Comparison of ENCODE assay signal across 17 cellular contexts in genomic region chr5:141672856-141673813, GRCh38. TPM values are rescaled to one million over a fixed set of nuclear protein-coding genes. Genes with fewer than 3 reads are reported as not detected.
DNase-seq lines count a peak whose midpoint lies in the region; TF ChIP-seq lines count a peak whose summit lies in the region.
"Had no signal": no experiment of that assay in that cellular context is flagged by ENCODE, and none has a peak within 500 bp of the region (broad histone marks: within the 10 kb centered on the region; RNA-seq: fewer than 3 reads in every experiment).

No MANE protein-coding gene starts in this region.

- H3K27ac Mint-ChIP-seq in endothelial cell (ENCODE audit: unreplicated experiment) (peak overlapping the region; percentile 48), neural progenitor cell (peak overlapping the region; percentile 36)
- H3K27ac Mint-ChIP-seq: T-cell had no signal

- DNase-seq in ELF-1 (ENCODE audit: low read depth, low spot score): peak; percentile 59
- DNase-seq in endothelial cell (ENCODE audit: low spot score): no peak
- DNase-seq in neural progenitor cell (ENCODE audit: low spot score): peak; percentile 49
- DNase-seq in SIG-M5 (lab: John Stamatoyannopoulos, UW): no peak
- DNase-seq in NCI-H1930 (lab: John Stamatoyannopoulos, UW): no peak
- DNase-seq in mammary epithelial cell: no peak
- DNase-seq: BE2C; gastrocnemius medialis; GOT3; mesendoderm; NCI-H187 treated with DMSO at 0.1 percent for 48 hours; NCI-H748 treated with DMSO at 0.1 percent for 48 hours; stimulated activated CD4-positive, alpha-beta T cell treated with anti-CD3 and anti-CD28 coated beads, Interleukin-4, amount 100 ng/mL, for 24 hours; T-cell had no signal

- H2AFZ ChIP-seq in neural progenitor cell (replicated peaks): no peak overlapping the region
- no peak overlapping the region for H2AFZ ChIP-seq in mammary epithelial cell (ENCODE audit: low read depth, low read length)

- H3K36me3 ChIP-seq in HUES6 (ENCODE audit: control insufficient read depth, insufficient read depth, low read length) (peaks cover 48% of the 10 kb centered on the region), neural progenitor cell (no peaks in the 10 kb centered on the region), mammary epithelial cell (ENCODE audit: insufficient read depth, low read length) (peaks cover 8% of the 10 kb centered on the region)
- H3K36me3 ChIP-seq: gastrocnemius medialis, thoracic aorta had no signal

- in situ Hi-C loops in mammary epithelial cell (cut with MboI; ENCODE audit: low sequenced_read_pairs in 2 of 2): no loop called here

- H3K27me3 ChIP-seq in HUES6 (ENCODE audit: control insufficient read depth, insufficient read depth, low read length) (no peaks in the 10 kb centered on the region), neural progenitor cell (no peaks in the 10 kb centered on the region), mammary epithelial cell (ENCODE audit: insufficient read depth, low read length) (no peaks in the 10 kb centered on the region)
- H3K27me3 ChIP-seq: BE2C, gastrocnemius medialis had no signal

- H3F3A ChIP-seq in neural progenitor cell (ENCODE audit: low read depth): peaks cover 6% of the 10 kb centered on the region

- H3K4me3 Mint-ChIP-seq in endothelial cell (ENCODE audit: unreplicated experiment): peak overlapping the region; percentile 60
- no peak overlapping the region for H3K4me3 Mint-ChIP-seq in neural progenitor cell
- H3K4me3 Mint-ChIP-seq: T-cell had no signal

- no peaks in the 10 kb centered on the region for H3K9me3 Mint-ChIP-seq in endothelial cell (ENCODE audit: unreplicated experiment)
- no peaks in the 10 kb centered on the region for H3K9me3 Mint-ChIP-seq in neural progenitor cell
- H3K9me3 Mint-ChIP-seq: T-cell had no signal

- H3K4me1 Mint-ChIP-seq in endothelial cell (ENCODE audit: unreplicated experiment) (peaks cover 35% of the 10 kb centered on the region), neural progenitor cell (peaks cover 22% of the 10 kb centered on the region)
- H3K4me1 Mint-ChIP-seq: T-cell had no signal

- H3K4me2 ChIP-seq in neural progenitor cell (no peak overlapping the region), mammary epithelial cell (ENCODE audit: insufficient read depth, low read depth, low read length) (no peak overlapping the region)

- H3K36me3 Mint-ChIP-seq in endothelial cell (ENCODE audit: low read depth, unreplicated experiment): peaks cover 36% of the 10 kb centered on the region
- H3K36me3 Mint-ChIP-seq in neural progenitor cell: peaks cover 14% of the 10 kb centered on the region
- H3K36me3 Mint-ChIP-seq: T-cell had no signal

- BruUV-seq in mammary epithelial cell (replicated peaks; lab: Mats Ljungman, UMichigan): no TSS peak

- whole genome bisulfite sequencing in mammary epithelial cell (ENCODE audit: low coverage, missing lambda C conversion rate): 66% methylated on average over 12 of the region's 19 CpGs

- TF ChIP-seq CTCF in endothelial cell (IDR thresholded peaks at IDR 0.05; ENCODE audit: unreplicated experiment): no peak
- no peak for TF ChIP-seq CTCF in neural progenitor cell (IDR thresholded peaks at IDR 0.05)
- no peak for TF ChIP-seq CTCF in mammary epithelial cell (conservative IDR thresholded peaks at IDR 0.05 in 1 of 2, IDR thresholded peaks at IDR 0.05 in 1 of 2; ENCODE audit: extremely low read depth in 1 of 2, insufficient read depth in 1 of 2, low read depth in 1 of 2, low read length in 2 of 2)

- H3K9me3 ChIP-seq in HUES6 (ENCODE audit: control insufficient read depth, insufficient read depth, low read depth, low read length): no peaks in the 10 kb centered on the region
- H3K9me3 ChIP-seq in neural progenitor cell (ENCODE audit: low read depth): no peaks in the 10 kb centered on the region
- no peaks in the 10 kb centered on the region for H3K9me3 ChIP-seq in mammary epithelial cell (replicated peaks; ENCODE audit: insufficient read depth, low read length)
- H3K9me3 ChIP-seq: BE2C, gastrocnemius medialis, thoracic aorta had no signal

- 0 out of 2 replicates have a peak overlapping the region, but pooled peaks have one; percentile 10 for H3K27ac ChIP-seq in HUES6 (ENCODE audit: low read depth, low read length)
- H3K27ac ChIP-seq in neural progenitor cell: no peak overlapping the region
- no peak overlapping the region for H3K27ac ChIP-seq in mammary epithelial cell (ENCODE audit: insufficient read depth, low read depth, low read length)
- H3K27ac ChIP-seq: gastrocnemius medialis, thoracic aorta, VCaP had no signal

- H3K27me3 Mint-ChIP-seq in endothelial cell (ENCODE audit: unreplicated experiment) (peaks cover 7% of the 10 kb centered on the region), neural progenitor cell (ENCODE audit: insufficient read depth, low read depth) (peaks cover 2% of the 10 kb centered on the region)
- H3K27me3 Mint-ChIP-seq: T-cell had no signal

- H3K9ac ChIP-seq in HUES6 (ENCODE audit: low read length) (peak overlapping the region; percentile 8), neural progenitor cell (no peak overlapping the region), mammary epithelial cell (ENCODE audit: insufficient read depth, low read length) (no peak overlapping the region)

- CTCF ChIA-PET in mammary epithelial cell (lab: Charles Lee; ENCODE audit: low non-redundant PET): no interaction called here

- no peaks in the 10 kb centered on the region for H3K79me2 ChIP-seq in neural progenitor cell (ENCODE audit: low read depth)
- H3K79me2 ChIP-seq in mammary epithelial cell (ENCODE audit: insufficient read depth, low read length): no peaks in the 10 kb centered on the region

- H3K4me3 ChIP-seq in HUES6 (ENCODE audit: low read depth, low read length) (0 out of 2 replicates have a peak overlapping the region, but pooled peaks have one; percentile 1), neural progenitor cell (no peak overlapping the region), mammary epithelial cell (replicated peaks in 1 of 3; ENCODE audit: insufficient read depth in 1 of 3, low read depth in 2 of 3, low read length in 3 of 3) (no peak overlapping the region)
- H3K4me3 ChIP-seq: gastrocnemius medialis, thoracic aorta had no signal

- H4K20me1 ChIP-seq in neural progenitor cell (ENCODE audit: low read depth) (peaks cover 2% of the 10 kb centered on the region), mammary epithelial cell (ENCODE audit: insufficient read depth, low read length) (no peaks in the 10 kb centered on the region)

- intact Hi-C loops in mammary epithelial cell (cut with micrococcal nuclease): no loop called here

- peaks cover 25% of the 10 kb centered on the region for H3K4me1 ChIP-seq in HUES6 (ENCODE audit: control insufficient read depth, insufficient read depth, low read length)
- no peaks in the 10 kb centered on the region for H3K4me1 ChIP-seq in neural progenitor cell
- peaks cover 6% of the 10 kb centered on the region for H3K4me1 ChIP-seq in mammary epithelial cell (ENCODE audit: insufficient read depth, low read length)
- H3K4me1 ChIP-seq: gastrocnemius medialis had no signal

- dilution Hi-C loops in mammary epithelial cell (cut with HindIII; ENCODE audit: low sequenced_read_pairs): loop anchor here (5.0 kb wide), 1 partner anchor 71 kb away; no protein-coding TSS in a partner anchor

RNA-seq across cellular contexts. Expression of gene ARAP3, which starts 8.9 kb away (rescaled TPM):
- total RNA-seq in endothelial cell (ENCODE audit: unreplicated experiment): 239 TPM
- total RNA-seq in neural progenitor cell (ENCODE audit: low replicate concordance): 7.6 and 17.0 TPM in 2 replicates
- total RNA-seq in mammary epithelial cell: 10 to 100 TPM in 1 of 2 donors, 1 to 10 TPM in 1; 6.0 to 10.0 TPM
- 6.0 TPM for polyA plus RNA-seq in mammary epithelial cell
- 18.6 TPM for polyA minus RNA-seq in mammary epithelial cell

RNA-seq across cellular contexts. Expression of gene FCHSD1, which starts 21.9 kb away (rescaled TPM):
- total RNA-seq in endothelial cell (ENCODE audit: unreplicated experiment) (63.3 TPM), neural progenitor cell (ENCODE audit: low replicate concordance) (8.7 and 17.6 TPM in 2 replicates), mammary epithelial cell (10 to 100 TPM; 23.7 to 32.0 TPM)
- 12.3 TPM for polyA plus RNA-seq in mammary epithelial cell
- 17.2 TPM for polyA minus RNA-seq in mammary epithelial cell

RNA-seq across cellular contexts. Expression of gene RELL2, which starts 36.3 kb away (rescaled TPM):
- total RNA-seq in endothelial cell (ENCODE audit: unreplicated experiment) (17.4 TPM), neural progenitor cell (ENCODE audit: low replicate concordance) (0.30 and 3.9 TPM in 2 replicates), mammary epithelial cell (10 to 100 TPM in 1 of 2 donors, 1 to 10 TPM in 1; 5.7 to 12.1 TPM)
- 11.0 TPM for polyA plus RNA-seq in mammary epithelial cell
- polyA minus RNA-seq in mammary epithelial cell: 14.6 TPM

RNA-seq across cellular contexts. Expression of gene HDAC3, which starts 36.5 kb away (rescaled TPM):
- 84.9 TPM for total RNA-seq in endothelial cell (ENCODE audit: unreplicated experiment)
- 57.3 and 83.2 TPM in 2 replicates for total RNA-seq in neural progenitor cell (ENCODE audit: low replicate concordance)
- total RNA-seq in mammary epithelial cell: 10 to 100 TPM; 57.7 to 61.5 TPM
- 84.5 TPM for polyA plus RNA-seq in mammary epithelial cell
- polyA minus RNA-seq in mammary epithelial cell: 163 TPM

RNA-seq across cellular contexts. Expression of gene DIAPH1, which starts 54.3 kb away (rescaled TPM):
- total RNA-seq in endothelial cell (ENCODE audit: unreplicated experiment) (149 TPM), neural progenitor cell (ENCODE audit: low replicate concordance) (20.4 and 30.8 TPM in 2 replicates), mammary epithelial cell (100 to 1,000 TPM in 1 of 2 donors, 10 to 100 TPM in 1; 52.0 to 178 TPM)
- 128 TPM for polyA plus RNA-seq in mammary epithelial cell
- polyA minus RNA-seq in mammary epithelial cell: 507 TPM

Comparison
In these comparisons a context has a peak if more than half of its experiments do, and no peak if none do; other contexts are left out.
1. DNase-seq: peak in ELF-1 (single experiment) and neural progenitor cell (single experiment); none in endothelial cell (single experiment), SIG-M5 (single experiment), NCI-H1930 (0 of 2) and mammary epithelial cell (single experiment).
2. RNA of gene ARAP3, which starts 8.9 kb away (total RNA-seq): 239 TPM in endothelial cell (single experiment); 6.0 to 10.0 TPM in mammary epithelial cell and 7.6 to 17.0 TPM in neural progenitor cell; every median in the first group is over 10 times any median in the second.